Comparison of ENCODE assay signal across 1 cellular context in the genomic region with DNA sequence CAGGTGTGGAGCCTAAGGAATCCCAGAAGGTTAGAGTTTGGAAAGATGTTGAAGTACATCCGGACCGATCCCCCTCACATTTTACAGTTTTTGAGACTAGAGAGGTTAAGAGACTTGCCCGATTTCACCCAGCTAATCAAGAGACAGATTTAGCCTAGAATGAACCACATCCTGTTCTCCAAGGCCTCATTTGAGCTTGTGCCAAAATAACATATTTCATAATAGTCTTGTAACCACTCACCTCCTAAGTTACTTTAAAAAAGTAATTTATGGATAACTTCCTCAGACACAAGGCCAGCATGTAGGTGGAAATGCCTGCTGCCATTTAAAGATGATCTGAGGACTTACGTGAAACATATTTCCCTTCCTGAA.
TF ChIP-seq lines count a peak whose summit lies in the region.

No MANE protein-coding gene starts in this region.

TF ChIP-seq in WTC11, 78 proteins besides CTCF, POLR2A, EP300 and RAD21 (continued from another document):
- TF ChIP-seq FOXP4 (CRISPR knock-in tag; IDR thresholded peaks at IDR 0.05) (no peak), USF2 (CRISPR knock-in tag; IDR thresholded peaks at IDR 0.05) (no peak), TCF7 (CRISPR knock-in tag; IDR thresholded peaks at IDR 0.05; ENCODE audit: low read depth) (no peak), ZNF416 (CRISPR knock-in tag; IDR thresholded peaks at IDR 0.05) (no peak)
